Comparison of ENCODE assay signal across 20 cellular contexts in genomic region chr10:18142151-18142550, GRCh38. TPM values are rescaled to one million over a fixed set of nuclear protein-coding genes. Genes with fewer than 3 reads are reported as not detected.
DNase-seq lines count a peak whose midpoint lies in the region; ATAC-seq and TF ChIP-seq lines count a peak whose summit lies in the region.
"Had no signal": no experiment of that assay in that cellular context is flagged by ENCODE, and none has a peak within 500 bp of the region (broad histone marks: within the 10 kb centered on the region; RNA-seq: fewer than 3 reads in every experiment).

No MANE protein-coding gene starts in this region.

- peaks cover 10% of the 10 kb centered on the region for H3K4me1 Mint-ChIP-seq in progenitor cell of endocrine pancreas (ENCODE audit: low read depth)
- peaks cover 5% of the 10 kb centered on the region for H3K4me1 Mint-ChIP-seq in activated T-cell treated with anti-CD3 and anti-CD28 coated beads, Interleukin-2, amount 50 U/mL, for 24 hours (ENCODE audit: low read depth)

- peaks cover 43% of the 10 kb centered on the region for H3K27me3 Mint-ChIP-seq in progenitor cell of endocrine pancreas
- H3K27me3 Mint-ChIP-seq in activated T-cell treated with anti-CD3 and anti-CD28 coated beads, Interleukin-2, amount 50 U/mL, for 24 hours: peaks cover 42% of the 10 kb centered on the region

- H3K9me3 ChIP-seq in adipocyte (ENCODE audit: control insufficient read depth, low read length) (no peaks in the 10 kb centered on the region), gastroesophageal sphincter (no peaks in the 10 kb centered on the region)
- H3K9me3 ChIP-seq: vagina had no signal

- TF ChIP-seq POLR2A in gastroesophageal sphincter (IDR thresholded peaks at IDR 0.05): no peak

- peak overlapping the region; percentile 81 for H3K4me3 Mint-ChIP-seq in progenitor cell of endocrine pancreas (ENCODE audit: low read depth)
- H3K4me3 Mint-ChIP-seq in activated T-cell treated with anti-CD3 and anti-CD28 coated beads, Interleukin-2, amount 50 U/mL, for 24 hours: no peak overlapping the region
- H3K4me3 Mint-ChIP-seq: activated CD4-positive, alpha-beta memory T cell treated with anti-CD3 and anti-CD28 coated beads, Interleukin-2, amount 10 ng/mL, durations not matched to agents 7 days and 5 days; activated naive CD8-positive, alpha-beta T cell treated with anti-CD3 and anti-CD28 coated beads for 36 hours had no signal

- peaks cover 7% of the 10 kb centered on the region for H3K4me1 ChIP-seq in ACC112 (ENCODE audit: control insufficient read depth, insufficient read depth, low read length, unreplicated experiment)
- H3K4me1 ChIP-seq in adipocyte (ENCODE audit: control insufficient read depth, insufficient read depth, low read length): peaks cover 21% of the 10 kb centered on the region
- H3K4me1 ChIP-seq in gastroesophageal sphincter: peaks cover 0 to 49% (median 10%) of the 10 kb centered on the region in 3 donors

- peak overlapping the region; percentile 85; the same call in 1 of the 2 replicates for H3K4me3 ChIP-seq in ACC112 (ENCODE audit: low read depth, low read length)
- H3K4me3 ChIP-seq in adipocyte (ENCODE audit: low read length): peak overlapping the region; percentile 88
- H3K4me3 ChIP-seq in gastroesophageal sphincter: peak overlapping the region; percentile 58 to 79

- no peak overlapping the region for H2AFZ ChIP-seq in ACC112 (ENCODE audit: low read length, unreplicated experiment)

- H3K27ac ChIP-seq in ACC112 (ENCODE audit: low read depth, low read length): no peak overlapping the region
- H3K27ac ChIP-seq in gastroesophageal sphincter: peak overlapping the region; percentile 91 to 93 (median 92)
- H3K27ac ChIP-seq: VCaP had no signal

- TF ChIP-seq EP300 in gastroesophageal sphincter (IDR thresholded peaks at IDR 0.05): no peak

- no peaks in the 10 kb centered on the region for H3K36me3 ChIP-seq in ACC112 (ENCODE audit: insufficient read depth, low read length)
- no peaks in the 10 kb centered on the region for H3K36me3 ChIP-seq in adipocyte (ENCODE audit: control insufficient read depth, insufficient read depth, low read length, severe bottlenecking)
- no peaks in the 10 kb centered on the region for H3K36me3 ChIP-seq in gastroesophageal sphincter
- H3K36me3 ChIP-seq: vagina had no signal

- no peak overlapping the region for H3K27ac Mint-ChIP-seq in progenitor cell of endocrine pancreas
- no peak overlapping the region for H3K27ac Mint-ChIP-seq in activated T-cell treated with anti-CD3 and anti-CD28 coated beads, Interleukin-2, amount 50 U/mL, for 24 hours
- H3K27ac Mint-ChIP-seq: activated CD4-positive, alpha-beta memory T cell treated with anti-CD3 and anti-CD28 coated beads, Interleukin-2, amount 10 ng/mL, durations not matched to agents 7 days and 5 days; activated naive CD8-positive, alpha-beta T cell treated with anti-CD3 and anti-CD28 coated beads for 36 hours; activated T-cell treated with anti-CD3 and anti-CD28 coated beads, Interleukin-2, amount 50 U/mL, for 72 hours; naive B cell; stimulated activated naive B cell treated with anti-CD40 and anti-IgM and Interleukin-4, amounts not matched to agents 10 μg/mL and 1 μg/mL and 100 μg/mL, for 72 hours; T-cell had no signal

- intact Hi-C loops in posterior cingulate gyrus (cut with DNase I): loop anchor here (5.0 kb wide), 1 partner anchor 60 kb away; no protein-coding TSS in a partner anchor

- H3K9me3 Mint-ChIP-seq in progenitor cell of endocrine pancreas (ENCODE audit: low read depth): no peaks in the 10 kb centered on the region
- H3K9me3 Mint-ChIP-seq in activated T-cell treated with anti-CD3 and anti-CD28 coated beads, Interleukin-2, amount 50 U/mL, for 24 hours: no peaks in the 10 kb centered on the region
- H3K9me3 Mint-ChIP-seq: activated CD4-positive, alpha-beta memory T cell treated with anti-CD3 and anti-CD28 coated beads, Interleukin-2, amount 10 ng/mL, durations not matched to agents 7 days and 5 days; activated naive CD8-positive, alpha-beta T cell treated with anti-CD3 and anti-CD28 coated beads for 36 hours; activated T-cell treated with anti-CD3 and anti-CD28 coated beads, Interleukin-2, amount 50 U/mL, for 72 hours; naive B cell; stimulated activated naive B cell treated with anti-CD40 and anti-IgM and Interleukin-4, amounts not matched to agents 10 μg/mL and 1 μg/mL and 100 μg/mL, for 72 hours; T-cell had no signal

- TF ChIP-seq CTCF in gastroesophageal sphincter (IDR thresholded peaks at IDR 0.05) (no peak), progenitor cell of endocrine pancreas (IDR thresholded peaks at IDR 0.05; ENCODE audit: unreplicated experiment) (no peak)

- peak overlapping the region; percentile 87 for H3K9ac ChIP-seq in adipocyte (ENCODE audit: low read length)

- no peak for ATAC-seq in gastroesophageal sphincter
- ATAC-seq: activated T-cell treated with anti-CD3 and anti-CD28 coated beads, Interleukin-2, amount 50 U/mL, for 72 hours; stimulated activated naive B cell treated with anti-CD40 and anti-IgM and Interleukin-4, amounts not matched to agents 10 μg/mL and 1 μg/mL and 100 μg/mL, for 72 hours; T-cell had no signal

- WGBS in gastroesophageal sphincter (ENCODE audit: low coverage in 1 of 2), 2 donors: 29 to 32% methylated on average over 4 of the region's 4 CpGs

- H3K27me3 ChIP-seq in ACC112 (ENCODE audit: insufficient read depth, low read length) (no peaks in the 10 kb centered on the region), adipocyte (replicated peaks; ENCODE audit: control insufficient read depth, insufficient read depth, low read length) (no peaks in the 10 kb centered on the region), gastroesophageal sphincter (peaks cover 8% of the 10 kb centered on the region)
- H3K27me3 ChIP-seq: vagina had no signal

- no peaks in the 10 kb centered on the region for H3K79me2 ChIP-seq in ACC112 (ENCODE audit: control insufficient read depth, insufficient read depth, low read length, unreplicated experiment)

- DNase-seq in adipocyte (ENCODE audit: low read depth): peak; percentile 29
- DNase-seq in progenitor cell of endocrine pancreas (ENCODE audit: low spot score, unreplicated experiment): no peak
- no peak for DNase-seq in NCI-H82 (lab: John Stamatoyannopoulos, UW)
- no peak for DNase-seq in posterior cingulate gyrus
- DNase-seq in stimulated activated naive CD4-positive, alpha-beta T cell (lab: John Stamatoyannopoulos, UW): no peak
- no peak for DNase-seq in activated T-cell treated with anti-CD3 and anti-CD28 coated beads, Interleukin-2, amount 50 U/mL, for 24 hours
- DNase-seq: activated CD4-positive, alpha-beta memory T cell treated with anti-CD3 and anti-CD28 coated beads, Interleukin-2, amount 10 ng/mL, durations not matched to agents 7 days and 5 days; activated naive CD8-positive, alpha-beta T cell treated with anti-CD3 and anti-CD28 coated beads for 36 hours; activated T-cell treated with anti-CD3 and anti-CD28 coated beads, Interleukin-2, amount 50 U/mL, for 72 hours; effector CD4-positive, alpha-beta T cell; EL; naive B cell; NCI-H446; stimulated activated naive B cell treated with anti-CD40 and anti-IgM and Interleukin-4, amounts not matched to agents 10 μg/mL and 1 μg/mL and 100 μg/mL, for 72 hours; T-cell had no signal

- H3K36me3 Mint-ChIP-seq in progenitor cell of endocrine pancreas (ENCODE audit: insufficient read depth): no peaks in the 10 kb centered on the region
- no peaks in the 10 kb centered on the region for H3K36me3 Mint-ChIP-seq in activated T-cell treated with anti-CD3 and anti-CD28 coated beads, Interleukin-2, amount 50 U/mL, for 24 hours (ENCODE audit: low read depth)
- H3K36me3 Mint-ChIP-seq: activated naive CD8-positive, alpha-beta T cell treated with anti-CD3 and anti-CD28 coated beads for 36 hours; naive B cell; stimulated activated naive B cell treated with anti-CD40 and anti-IgM and Interleukin-4, amounts not matched to agents 10 μg/mL and 1 μg/mL and 100 μg/mL, for 72 hours; T-cell had no signal

RNA-seq across cellular contexts. Expression of gene CACNB2, which starts 1.9 kb away (rescaled TPM):
- total RNA-seq in gastroesophageal sphincter (100 to 1,000 TPM in 2 of 4 donors, 10 to 100 TPM in 2; 60.3 to 158 (median 89.1) TPM), progenitor cell of endocrine pancreas (4.9 and 6.5 TPM in 2 replicates)
- total RNA-seq: activated CD4-positive, alpha-beta memory T cell treated with anti-CD3 and anti-CD28 coated beads, Interleukin-2, amount 10 ng/mL, durations not matched to agents 7 days and 5 days; activated naive CD8-positive, alpha-beta T cell treated with anti-CD3 and anti-CD28 coated beads for 36 hours; activated T-cell treated with anti-CD3 and anti-CD28 coated beads, Interleukin-2, amount 50 U/mL, for 72 hours; renal cortical epithelial cell; T-cell had no signal
